In genomic region chr11:66956689-66957290, GRCh38 we compare ENCODE assay signal across 9 cellular contexts. TPM values are rescaled to one million over a fixed set of nuclear protein-coding genes. Genes with fewer than 3 reads are reported as not detected.
A peak's percentile ranks its signal among the peaks of the same experiment; 100 is the strongest.
DNase-seq lines count a peak whose midpoint lies in the region; ATAC-seq lines count a peak whose summit lies in the region.
"Had no signal": no experiment of that assay in that cellular context is flagged by ENCODE, and none has a peak within 500 bp of the region (broad histone marks: within the 10 kb centered on the region; RNA-seq: fewer than 3 reads in every experiment).

No MANE protein-coding gene starts in this region.

- no peaks in the 10 kb centered on the region for H3K36me3 Mint-ChIP-seq in activated T-cell treated with anti-CD3 and anti-CD28 coated beads, Interleukin-2, amount 50 U/mL, for 4 hours (ENCODE audit: insufficient read depth)
- H3K36me3 Mint-ChIP-seq in activated naive CD8-positive, alpha-beta T cell, result no peaks in the 10 kb centered on the region

- no peaks in the 10 kb centered on the region for H3K9me3 Mint-ChIP-seq in activated T-cell treated with anti-CD3 and anti-CD28 coated beads, Interleukin-2, amount 50 U/mL, for 4 hours
- H3K9me3 Mint-ChIP-seq in activated naive CD8-positive, alpha-beta T cell (ENCODE audit: low read depth), result no peaks in the 10 kb centered on the region

- H3K4me3 Mint-ChIP-seq in activated T-cell treated with anti-CD3 and anti-CD28 coated beads, Interleukin-2, amount 50 U/mL, for 4 hours, result peak overlapping the region; percentile 54
- H3K4me3 Mint-ChIP-seq in activated naive CD8-positive, alpha-beta T cell, result peak overlapping the region; percentile 79

- H3K4me1 Mint-ChIP-seq in activated T-cell treated with anti-CD3 and anti-CD28 coated beads, Interleukin-2, amount 50 U/mL, for 4 hours (ENCODE audit: low read depth), result peaks cover 25% of the 10 kb centered on the region
- peaks cover 17% of the 10 kb centered on the region for H3K4me1 Mint-ChIP-seq in activated naive CD8-positive, alpha-beta T cell (ENCODE audit: low read depth)

- DNase-seq in activated T-cell treated with anti-CD3 and anti-CD28 coated beads, Interleukin-2, amount 50 U/mL, for 4 hours, result no peak
- DNase-seq in activated T-cell treated with anti-CD3 and anti-CD28 coated beads for 4 hours, result no peak
- peak; percentile 48 for DNase-seq in iPS-NIHi7 (ENCODE audit: extremely low spot score)
- no peak for DNase-seq in NCI-H1105 treated with DMSO at 0.1 percent for 48 hours (lab: John Stamatoyannopoulos, UW)
- no peak for DNase-seq in cortex of kidney (lab: John Stamatoyannopoulos, UW)
- no peak for DNase-seq in stimulated activated CD8-positive, alpha-beta memory T cell treated with anti-CD3 and anti-CD28 coated beads, Interleukin-4, amount 100 ng/mL, for 48 hours

- no peak for ATAC-seq in activated T-cell treated with anti-CD3 and anti-CD28 coated beads, Interleukin-2, amount 50 U/mL, for 4 hours

- H3K27me3 Mint-ChIP-seq in activated T-cell treated with anti-CD3 and anti-CD28 coated beads, Interleukin-2, amount 50 U/mL, for 4 hours (ENCODE audit: low read depth), result no peaks in the 10 kb centered on the region
- H3K27me3 Mint-ChIP-seq in activated naive CD8-positive, alpha-beta T cell, result no peaks in the 10 kb centered on the region

- peak overlapping the region; percentile 38 for H3K27ac ChIP-seq in temporal lobe (ENCODE audit: low read depth, low read length)
- H3K27ac ChIP-seq: neutrophil had no signal

- H3K27ac Mint-ChIP-seq in activated naive CD8-positive, alpha-beta T cell, result peak overlapping the region; percentile 24

RNA-seq across cellular contexts. Expression of gene PC, which starts 1.4 kb away (rescaled TPM):
- 10 to 100 TPM; 17.5 to 20.0 (median 18.4) TPM for total RNA-seq in activated T-cell treated with anti-CD3 and anti-CD28 coated beads, Interleukin-2, amount 50 U/mL, for 4 hours
- total RNA-seq in temporal lobe, result 11.1 TPM

RNA-seq across cellular contexts. Expression of gene C11orf86, which starts 18.3 kb away (rescaled TPM):
- total RNA-seq in activated T-cell treated with anti-CD3 and anti-CD28 coated beads, Interleukin-2, amount 50 U/mL, for 4 hours, result not detected
- total RNA-seq in temporal lobe, result not detected
